Comparison of ENCODE assay signal across 8 cellular contexts in the genomic region with DNA sequence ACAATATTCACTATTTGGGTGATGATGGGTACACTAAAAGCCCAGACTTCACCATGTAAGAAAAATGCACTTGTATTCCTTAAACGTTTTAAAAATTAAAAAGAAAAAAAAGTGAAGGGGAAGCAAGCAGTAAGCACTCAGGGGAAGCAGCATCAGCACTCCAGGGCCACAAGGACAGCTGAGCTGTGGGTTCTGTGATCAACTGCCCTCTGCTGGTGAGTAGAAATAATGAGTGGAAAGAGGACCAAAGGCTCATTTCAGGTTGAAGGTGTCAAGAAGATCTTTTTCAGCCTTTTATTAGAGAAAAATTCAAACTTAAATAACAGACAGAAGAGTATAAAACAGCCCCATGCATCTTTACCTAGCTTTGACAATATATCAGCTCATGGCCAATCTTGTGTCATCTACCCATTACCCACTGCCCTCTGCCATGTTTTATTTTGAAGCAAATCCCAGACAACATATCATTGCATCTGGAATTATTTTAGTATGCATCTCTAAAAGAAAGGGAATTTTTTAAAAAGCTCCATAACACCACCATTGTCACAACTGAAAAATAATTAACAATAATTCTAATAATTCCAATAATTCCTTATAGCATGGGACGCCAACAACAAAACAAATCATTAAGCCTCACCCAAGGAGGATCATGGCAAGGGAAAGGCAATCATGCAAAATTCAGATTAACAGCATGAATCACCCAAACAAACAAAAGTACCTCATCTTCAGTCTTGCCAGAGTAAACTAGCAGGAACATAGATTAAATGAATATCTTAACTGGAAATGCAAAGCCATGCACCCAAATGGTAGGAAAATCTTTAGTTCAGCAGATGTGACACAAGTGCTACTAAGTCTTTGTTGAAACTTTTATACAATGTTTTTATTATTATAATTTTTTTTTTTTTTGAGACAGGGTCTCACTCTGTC. TPM values are rescaled to one million over a fixed set of nuclear protein-coding genes. Genes with fewer than 3 reads are reported as not detected.
DNase-seq lines count a peak whose midpoint lies in the region; ATAC-seq and TF ChIP-seq lines count a peak whose summit lies in the region.

No MANE protein-coding gene starts in this region.

- CTCF ChIA-PET in activated CD4-positive, alpha-beta T cell treated with anti-CD3 and anti-CD28 coated beads, Interleukin-2, amount 10 ng/mL, durations not matched to agents 7 days and 5 days (lab: Charles Lee) = interaction anchor here (0.6 to 1.3 kb wide), 13 partner anchors 10 to 153 kb away, joined by 3 to 9 read pairs (median 3); no protein-coding TSS in a partner anchor
- CTCF ChIA-PET in naive thymus-derived CD4-positive, alpha-beta T cell (lab: Charles Lee) = interaction anchor here (0.7 to 4.0 kb wide), 9 partner anchors 9 to 428 kb away, joined by 3 to 20 read pairs (median 3); no protein-coding TSS in a partner anchor

- peaks cover 6% of the 10 kb centered on the region for H3K9me3 Mint-ChIP-seq in activated CD4-positive, alpha-beta T cell treated with anti-CD3 and anti-CD28 coated beads, Interleukin-2, amount 10 ng/mL, durations not matched to agents 7 days and 5 days
- peaks cover 0 to 31% (median 13%) of the 10 kb centered on the region in 11 donors for H3K9me3 Mint-ChIP-seq in naive thymus-derived CD4-positive, alpha-beta T cell

- DNase-seq in NCI-H1436 (lab: John Stamatoyannopoulos, UW) = peak; percentile 1
- DNase-seq in NCI-H1436 treated with DMSO at 0.1 percent for 48 hours (lab: John Stamatoyannopoulos, UW) = no peak
- peak; percentile 72 for DNase-seq in HCEC 1CT
- peak; percentile 12 for DNase-seq in NCI-H2227 treated with DMSO at 0.1 percent for 48 hours (lab: John Stamatoyannopoulos, UW)
- peak; percentile 60 for DNase-seq in activated CD4-positive, alpha-beta T cell treated with anti-CD3 and anti-CD28 coated beads, Interleukin-2, amount 10 ng/mL, durations not matched to agents 7 days and 5 days
- no peak for DNase-seq in esophagus muscularis mucosa (ENCODE audit: extremely low spot score)
- peak in 7 of 9 donors; percentile 30 to 57 (median 44) for DNase-seq in naive thymus-derived CD4-positive, alpha-beta T cell

- no peak overlapping the region for H3K27ac Mint-ChIP-seq in activated CD4-positive, alpha-beta T cell treated with anti-CD3 and anti-CD28 coated beads, Interleukin-2, amount 10 ng/mL, durations not matched to agents 7 days and 5 days
- H3K27ac Mint-ChIP-seq in naive thymus-derived CD4-positive, alpha-beta T cell = no peak overlapping the region

- TF ChIP-seq CTCF in esophagus muscularis mucosa (IDR thresholded peaks at IDR 0.05) = peak; percentile 58 to 73 (median 71)

- peaks cover 8 to 76% (median 44%) of the 10 kb centered on the region in 4 donors for H3K36me3 ChIP-seq in esophagus muscularis mucosa
- H3K36me3 ChIP-seq in naive thymus-derived CD4-positive, alpha-beta T cell (ENCODE audit: control insufficient read depth in 2 of 3, insufficient read depth in 3 of 3, low read length in 3 of 3) = peaks cover 0 to 71% (median 4%) of the 10 kb centered on the region in 3 experiments

- no peak overlapping the region for H3K27ac ChIP-seq in esophagus muscularis mucosa (replicated peaks in 1 of 4)
- no peak overlapping the region for H3K27ac ChIP-seq in naive thymus-derived CD4-positive, alpha-beta T cell (ENCODE audit: low read depth, low read length)

- H3K36me3 Mint-ChIP-seq in activated CD4-positive, alpha-beta T cell treated with anti-CD3 and anti-CD28 coated beads, Interleukin-2, amount 10 ng/mL, durations not matched to agents 7 days and 5 days (ENCODE audit: low read depth) = peaks cover 72% of the 10 kb centered on the region
- peaks cover 38 to 88% (median 71%) of the 10 kb centered on the region in 5 donors for H3K36me3 Mint-ChIP-seq in naive thymus-derived CD4-positive, alpha-beta T cell

- H3K4me1 Mint-ChIP-seq in activated CD4-positive, alpha-beta T cell treated with anti-CD3 and anti-CD28 coated beads, Interleukin-2, amount 10 ng/mL, durations not matched to agents 7 days and 5 days = peaks cover 21% of the 10 kb centered on the region
- H3K4me1 Mint-ChIP-seq in naive thymus-derived CD4-positive, alpha-beta T cell = peaks cover 0 to 21% (median 4%) of the 10 kb centered on the region in 7 donors

- peaks cover 0 to 8% (median 2%) of the 10 kb centered on the region in 4 donors for H3K9me3 ChIP-seq in esophagus muscularis mucosa
- H3K9me3 ChIP-seq in naive thymus-derived CD4-positive, alpha-beta T cell (ENCODE audit: control insufficient read depth in 2 of 3, low read length in 3 of 3) = peaks cover 0 to 5% (median 0%) of the 10 kb centered on the region in 3 experiments

- TF ChIP-seq EP300 in esophagus muscularis mucosa (IDR thresholded peaks at IDR 0.05) = no peak

- H3K4me3 Mint-ChIP-seq in activated CD4-positive, alpha-beta T cell treated with anti-CD3 and anti-CD28 coated beads, Interleukin-2, amount 10 ng/mL, durations not matched to agents 7 days and 5 days = no peak overlapping the region
- no peak overlapping the region for H3K4me3 Mint-ChIP-seq in naive thymus-derived CD4-positive, alpha-beta T cell

- no peak overlapping the region for H3K4me3 ChIP-seq in esophagus muscularis mucosa
- no peak overlapping the region for H3K4me3 ChIP-seq in naive thymus-derived CD4-positive, alpha-beta T cell (ENCODE audit: low read length)

- POLR2A ChIA-PET in activated CD4-positive, alpha-beta T cell treated with anti-CD3 and anti-CD28 coated beads, Interleukin-2, amount 10 ng/mL, durations not matched to agents 7 days and 5 days (lab: Charles Lee) = no interaction called here
- POLR2A ChIA-PET in naive thymus-derived CD4-positive, alpha-beta T cell (lab: Charles Lee) = interaction anchor here (1.0 kb wide), 1 partner anchor 1484 kb away, joined by 3 read pairs; no protein-coding TSS in a partner anchor

- peaks cover 0 to 16% (median 11%) of the 10 kb centered on the region in 4 donors for H3K4me1 ChIP-seq in esophagus muscularis mucosa
- H3K4me1 ChIP-seq in naive thymus-derived CD4-positive, alpha-beta T cell (ENCODE audit: control insufficient read depth in 2 of 2, insufficient read depth in 2 of 2, low read length in 2 of 2) = no peaks in the 10 kb centered on the region

- H3K27me3 Mint-ChIP-seq in activated CD4-positive, alpha-beta T cell treated with anti-CD3 and anti-CD28 coated beads, Interleukin-2, amount 10 ng/mL, durations not matched to agents 7 days and 5 days = no peaks in the 10 kb centered on the region
- H3K27me3 Mint-ChIP-seq in naive thymus-derived CD4-positive, alpha-beta T cell = no peaks in the 10 kb centered on the region

- no peaks in the 10 kb centered on the region for H3K27me3 ChIP-seq in esophagus muscularis mucosa
- H3K27me3 ChIP-seq in naive thymus-derived CD4-positive, alpha-beta T cell (ENCODE audit: control insufficient read depth in 2 of 2, insufficient read depth in 2 of 2, low read length in 2 of 2) = no peaks in the 10 kb centered on the region

- ATAC-seq in naive thymus-derived CD4-positive, alpha-beta T cell = peak; percentile 85
- no peak for ATAC-seq in GM19455 (IDR thresholded peaks at IDR 0.05; ENCODE audit: unreplicated experiment)

- intact Hi-C loops in esophagus muscularis mucosa (cut with DNase I) = no loop called here
- intact Hi-C loops in naive thymus-derived CD4-positive, alpha-beta T cell (cut with micrococcal nuclease) = loop anchor here (1.0 to 5.0 kb wide), 8 partner anchors 33 to 742 kb away; no protein-coding TSS in a partner anchor

- WGBS in esophagus muscularis mucosa = 47% methylated on average over 2 of the region's 2 CpGs

- TF ChIP-seq POLR2A in esophagus muscularis mucosa (IDR thresholded peaks at IDR 0.05; ENCODE audit: low read depth) = no peak

RNA-seq across cellular contexts. Expression of a gene that starts 42.4 kb away (rescaled TPM):
- total RNA-seq in activated CD4-positive, alpha-beta T cell treated with anti-CD3 and anti-CD28 coated beads, Interleukin-2, amount 10 ng/mL, durations not matched to agents 7 days and 5 days = 10 to 100 TPM; 25.8 to 26.6 TPM
- total RNA-seq in esophagus muscularis mucosa = 1 to 10 TPM; 4.8 to 8.3 (median 7.2) TPM
- 10 to 100 TPM; 24.4 to 58.0 (median 28.6) TPM for total RNA-seq in naive thymus-derived CD4-positive, alpha-beta T cell
- 10 to 100 TPM; 24.8 to 39.9 TPM for polyA plus RNA-seq in naive thymus-derived CD4-positive, alpha-beta T cell

Comparison
In these comparisons a context has a peak if more than half of its experiments do, and no peak if none do; other contexts are left out.
1. DNase-seq: peak in NCI-H1436 (single experiment), HCEC 1CT (single experiment), NCI-H2227 treated with DMSO at 0.1 percent for 48 hours (single experiment), activated CD4-positive, alpha-beta T cell treated with anti-CD3 and anti-CD28 coated beads, Interleukin-2, amount 10 ng/mL, durations not matched to agents 7 days and 5 days (single experiment) and naive thymus-derived CD4-positive, alpha-beta T cell (7 of 9); none in NCI-H1436 treated with DMSO at 0.1 percent for 48 hours (single experiment) and esophagus muscularis mucosa (single experiment).